In genomic region chr22:29202231-29203192, GRCh38 we compare ENCODE assay signal across 8 cellular contexts. TPM values are rescaled to one million over a fixed set of nuclear protein-coding genes. Genes with fewer than 3 reads are reported as not detected.
DNase-seq lines count a peak whose midpoint lies in the region; ATAC-seq lines count a peak whose summit lies in the region.

No MANE protein-coding gene starts in this region.

- peak overlapping the region; percentile 74 to 84 for H3K27ac Mint-ChIP-seq in natural killer cell treated with Interleukin-12 subunit alpha and Interleukin-12 subunit beta and Interleukin-15 and Interleukin-18, amount 100 ng/mL, for 72 hours

- H3K4me1 Mint-ChIP-seq in natural killer cell treated with Interleukin-12 subunit alpha and Interleukin-12 subunit beta and Interleukin-15 and Interleukin-18, amount 100 ng/mL, for 72 hours (ENCODE audit: low read depth in 2 of 2) = peaks cover 33 to 34% of the 10 kb centered on the region in 2 donors

- DNase-seq in Jurkat, Clone E6-1 (ENCODE audit: low read depth, low spot score) = peak; percentile 91
- DNase-seq in activated CD4-positive, CD25-positive, alpha-beta regulatory T cell treated with anti-CD3 and anti-CD28 coated beads, Interleukin-2, amount 50 U/mL, for 72 hours = peak; percentile 70
- peak in 2 of 3 donors; percentile 6 to 12 for DNase-seq in effector memory CD4-positive, alpha-beta T cell
- peak; percentile 94 for DNase-seq in natural killer cell treated with Interleukin-12 subunit alpha and Interleukin-12 subunit beta and Interleukin-15 and Interleukin-18, amount 100 ng/mL, for 72 hours (ENCODE audit: low spot score)
- DNase-seq in NCI-H510A treated with DMSO at 0.1 percent for 48 hours (lab: John Stamatoyannopoulos, UW) (no peak), cerebellar nuclear complex (lab: John Stamatoyannopoulos, UW) (no peak)

- H3K27me3 ChIP-seq in effector memory CD4-positive, alpha-beta T cell (replicated peaks; ENCODE audit: control insufficient read depth, insufficient read depth, low read length, poor library complexity, severe bottlenecking) = peaks cover 3% of the 10 kb centered on the region

- peak overlapping the region; percentile 69 for H3K4me3 Mint-ChIP-seq in natural killer cell treated with Interleukin-12 subunit alpha and Interleukin-12 subunit beta and Interleukin-15 and Interleukin-18, amount 100 ng/mL, for 72 hours

- H3K36me3 ChIP-seq in effector memory CD4-positive, alpha-beta T cell (ENCODE audit: control insufficient read depth, insufficient read depth, low read length) = no peaks in the 10 kb centered on the region

- peak overlapping the region; percentile 10; the same call in 1 of the 2 replicates for H3K4me3 ChIP-seq in GM08714 (ENCODE audit: low read length)
- peak overlapping the region; percentile 45 for H3K4me3 ChIP-seq in Jurkat, Clone E6-1 (ENCODE audit: low read length)
- H3K4me3 ChIP-seq in effector memory CD4-positive, alpha-beta T cell (ENCODE audit: insufficient read depth, low read depth, low read length, poor library complexity, severe bottlenecking) = no peak overlapping the region

- H3K4me1 ChIP-seq in effector memory CD4-positive, alpha-beta T cell (ENCODE audit: control insufficient read depth, insufficient read depth, low read length, poor library complexity, severe bottlenecking) = peaks cover 15% of the 10 kb centered on the region

- H3K27ac ChIP-seq in effector memory CD4-positive, alpha-beta T cell (ENCODE audit: insufficient read depth, low read length, poor library complexity, severe bottlenecking) = no peak overlapping the region

- H3K36me3 Mint-ChIP-seq in natural killer cell treated with Interleukin-12 subunit alpha and Interleukin-12 subunit beta and Interleukin-15 and Interleukin-18, amount 100 ng/mL, for 72 hours = no peaks in the 10 kb centered on the region

- H3K9me3 ChIP-seq in effector memory CD4-positive, alpha-beta T cell (ENCODE audit: control insufficient read depth, low read length) = no peaks in the 10 kb centered on the region

- H3K9me3 Mint-ChIP-seq in natural killer cell treated with Interleukin-12 subunit alpha and Interleukin-12 subunit beta and Interleukin-15 and Interleukin-18, amount 100 ng/mL, for 72 hours = no peaks in the 10 kb centered on the region

- H3K27me3 Mint-ChIP-seq in natural killer cell treated with Interleukin-12 subunit alpha and Interleukin-12 subunit beta and Interleukin-15 and Interleukin-18, amount 100 ng/mL, for 72 hours = peaks cover 4 to 14% of the 10 kb centered on the region in 2 donors

- ATAC-seq in GM21423 (IDR thresholded peaks at IDR 0.05; ENCODE audit: unreplicated experiment) = peak; percentile 66
- ATAC-seq in natural killer cell treated with Interleukin-12 subunit alpha and Interleukin-12 subunit beta and Interleukin-15 and Interleukin-18, amount 100 ng/mL, for 72 hours = peak; percentile 94

RNA-seq across cellular contexts. Expression of gene EMID1, which starts 3.2 kb away (rescaled TPM):
- polyA plus RNA-seq in Jurkat, Clone E6-1 (2012; ENCODE audit: insufficient read depth, insufficient read length) = 20.8 TPM
- under 1 TPM; 0.67 to 0.71 TPM for total RNA-seq in natural killer cell treated with Interleukin-12 subunit alpha and Interleukin-12 subunit beta and Interleukin-15 and Interleukin-18, amount 100 ng/mL, for 72 hours

Comparison
In these comparisons a context has a peak if more than half of its experiments do, and no peak if none do; other contexts are left out.
1. DNase-seq: peak in Jurkat, Clone E6-1 (single experiment), activated CD4-positive, CD25-positive, alpha-beta regulatory T cell treated with anti-CD3 and anti-CD28 coated beads, Interleukin-2, amount 50 U/mL, for 72 hours (single experiment), effector memory CD4-positive, alpha-beta T cell (2 of 3) and natural killer cell treated with Interleukin-12 subunit alpha and Interleukin-12 subunit beta and Interleukin-15 and Interleukin-18, amount 100 ng/mL, for 72 hours (single experiment); none in NCI-H510A treated with DMSO at 0.1 percent for 48 hours (single experiment) and cerebellar nuclear complex (0 of 2).